1 cellular context compared by ENCODE assay signal in genomic region chr18:13570216-13570615, GRCh38.
TF ChIP-seq lines count a peak whose summit lies in the region.

No MANE protein-coding gene starts in this region.

TF ChIP-seq in WTC11, 78 proteins besides CTCF, POLR2A, EP300 and RAD21 (continued from another document):
- no peak for TF ChIP-seq ZNF281 (CRISPR knock-in tag; IDR thresholded peaks at IDR 0.05)
